ENCODE assay signal across 17 cellular contexts in the genomic region with DNA sequence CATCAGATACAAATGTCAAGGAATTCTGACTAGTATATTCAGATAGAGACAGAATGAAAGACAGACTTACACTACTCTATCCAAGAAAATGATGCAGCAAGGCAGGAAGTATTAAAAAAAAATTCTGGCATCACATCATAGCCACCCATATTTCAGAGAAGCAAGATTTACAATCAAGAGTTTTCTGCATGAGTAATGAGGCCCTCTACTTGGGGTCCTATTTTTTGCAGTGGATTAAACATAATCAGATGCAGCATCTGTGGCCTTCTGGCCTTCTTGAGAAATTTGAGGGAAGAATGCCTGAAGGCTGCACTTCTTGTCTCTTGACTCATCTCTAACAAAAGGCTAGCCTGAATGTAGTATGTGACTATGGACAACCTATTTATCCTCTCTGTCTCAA. TPM values are rescaled to one million over a fixed set of nuclear protein-coding genes. Genes with fewer than 3 reads are reported as not detected.
A peak's percentile ranks its signal among the peaks of the same experiment; 100 is the strongest.
DNase-seq lines count a peak whose midpoint lies in the region; ATAC-seq, FAIRE-seq and TF ChIP-seq lines count a peak whose summit lies in the region.
"Had no signal": no experiment of that assay in that cellular context is flagged by ENCODE, and none has a peak within 500 bp of the region (broad histone marks: within the 10 kb centered on the region; RNA-seq: fewer than 3 reads in every experiment).

No MANE protein-coding gene starts in this region.

- no peak overlapping the region for H2BK120ac ChIP-seq in mesenchymal stem cell (ENCODE audit: low read depth, low read length)

- no peaks in the 10 kb centered on the region for H3K27me3 ChIP-seq in mesenchymal stem cell (ENCODE audit: control insufficient read depth in 1 of 2, insufficient read depth in 1 of 2, low read length in 2 of 2)
- H3K27me3 ChIP-seq in MM.1S (replicated peaks; ENCODE audit: insufficient read depth, low read length): no peaks in the 10 kb centered on the region
- H3K27me3 ChIP-seq: dorsolateral prefrontal cortex had no signal

- no peaks in the 10 kb centered on the region for H3K79me2 ChIP-seq in MM.1S (ENCODE audit: low read length)

- no peak overlapping the region for H3K14ac ChIP-seq in mesenchymal stem cell (ENCODE audit: low read length in 2 of 2)

- H4K91ac ChIP-seq in mesenchymal stem cell (ENCODE audit: low read length): no peak overlapping the region

- DNase-seq in AG20443 (ENCODE audit: low spot score) (peak; percentile 76), NCI-H524 (lab: John Stamatoyannopoulos, UW) (peak; percentile 23 to 78), choroid plexus epithelial cell (ENCODE audit: low read depth) (peak; percentile 83), mesenchymal stem cell (peak; percentile 52), MM.1S (no peak), GM12892 (ENCODE audit: insufficient read length) (no peak), RKO (ENCODE audit: low spot score) (no peak)
- DNase-seq: activated naive CD8-positive, alpha-beta T cell treated with anti-CD3 and anti-CD28 coated beads, Interleukin-2, amount 50 U/mL, for 24 hours; dorsolateral prefrontal cortex; KG1; NCI-H146; NCI-H510A; posterior cingulate gyrus; T-helper 1 cell had no signal

- no peak overlapping the region for H3K4ac ChIP-seq in mesenchymal stem cell (ENCODE audit: low read depth in 1 of 2, low read length in 2 of 2)

- H3K23ac ChIP-seq in mesenchymal stem cell (ENCODE audit: low read length in 2 of 2): no peak overlapping the region

- H3K4me3 Mint-ChIP-seq in activated T-helper 17 cell treated with anti-CD3 and anti-CD28 coated beads, Interleukin-2, amount 50 U/mL, for 72 hours: no peak overlapping the region
- H3K4me3 Mint-ChIP-seq: activated naive CD8-positive, alpha-beta T cell treated with anti-CD3 and anti-CD28 coated beads, Interleukin-2, amount 50 U/mL, for 24 hours; CD14-positive monocyte had no signal

- H3K9me3 ChIP-seq in mesenchymal stem cell (ENCODE audit: control insufficient read depth, low read length): no peaks in the 10 kb centered on the region
- H3K9me3 ChIP-seq in MM.1S (replicated peaks; ENCODE audit: insufficient read depth, low read length): no peaks in the 10 kb centered on the region
- H3K9me3 ChIP-seq: thoracic aorta had no signal

- H3K9ac ChIP-seq in mesenchymal stem cell (ENCODE audit: low read length) (peak overlapping the region; percentile 23), MM.1S (ENCODE audit: low read length) (no peak overlapping the region)

- no peaks in the 10 kb centered on the region for H3K27me3 Mint-ChIP-seq in activated T-helper 17 cell treated with anti-CD3 and anti-CD28 coated beads, Interleukin-2, amount 50 U/mL, for 72 hours
- H3K27me3 Mint-ChIP-seq: activated naive CD8-positive, alpha-beta T cell treated with anti-CD3 and anti-CD28 coated beads, Interleukin-2, amount 50 U/mL, for 24 hours had no signal

- H3K36me3 Mint-ChIP-seq in activated T-helper 17 cell treated with anti-CD3 and anti-CD28 coated beads, Interleukin-2, amount 50 U/mL, for 72 hours (ENCODE audit: low read depth): no peaks in the 10 kb centered on the region
- H3K36me3 Mint-ChIP-seq: CD14-positive monocyte had no signal

- no peak for TF ChIP-seq POLR2A in GM12892 (IDR thresholded peaks at IDR 0.05; ENCODE audit: low read depth, low read length)

- no peak overlapping the region for H2BK15ac ChIP-seq in mesenchymal stem cell (ENCODE audit: low read depth, poor library complexity, severe bottlenecking)

- no peaks in the 10 kb centered on the region for H3K79me1 ChIP-seq in mesenchymal stem cell (replicated peaks; ENCODE audit: low read length, poor library complexity, severe bottlenecking)

- no peak overlapping the region for H3K27ac Mint-ChIP-seq in activated T-helper 17 cell treated with anti-CD3 and anti-CD28 coated beads, Interleukin-2, amount 50 U/mL, for 72 hours
- H3K27ac Mint-ChIP-seq: activated naive CD8-positive, alpha-beta T cell treated with anti-CD3 and anti-CD28 coated beads, Interleukin-2, amount 50 U/mL, for 24 hours; CD14-positive monocyte had no signal

- H4K20me1 ChIP-seq in MM.1S (ENCODE audit: insufficient read depth, low read length): no peaks in the 10 kb centered on the region

- H3K18ac ChIP-seq in mesenchymal stem cell (ENCODE audit: low read depth in 1 of 2, low read length in 2 of 2): no peak overlapping the region

- H2AFZ ChIP-seq in mesenchymal stem cell (ENCODE audit: low read depth, low read length) (no peak overlapping the region), MM.1S (ENCODE audit: low read length) (no peak overlapping the region)

- FAIRE-seq in GM12892 (lab: Jason Lieb, UNC): no peak

- no peak overlapping the region for H2AK5ac ChIP-seq in mesenchymal stem cell (ENCODE audit: low read length, severe bottlenecking)

- no peak overlapping the region for H2BK5ac ChIP-seq in mesenchymal stem cell (ENCODE audit: low read depth, low read length, poor library complexity, severe bottlenecking)

- H3K27ac ChIP-seq in mesenchymal stem cell (ENCODE audit: low read length, poor library complexity, severe bottlenecking) (no peak overlapping the region), MM.1S (ENCODE audit: low read length) (no peak overlapping the region)
- H3K27ac ChIP-seq: dorsolateral prefrontal cortex, thoracic aorta had no signal

- no peaks in the 10 kb centered on the region for H3F3A ChIP-seq in MM.1S (ENCODE audit: insufficient read depth, low read length)

- TF ChIP-seq CTCF in choroid plexus epithelial cell (conservative IDR thresholded peaks at IDR 0.05; ENCODE audit: low read depth, low read length) (no peak), MM.1S (IDR thresholded peaks at IDR 0.05; ENCODE audit: low read length) (no peak)

- H3K4me3 ChIP-seq in choroid plexus epithelial cell (ENCODE audit: low read depth, low read length) (no peak overlapping the region), mesenchymal stem cell (ENCODE audit: insufficient read depth in 1 of 2, low read depth in 1 of 2, low read length in 2 of 2) (peak overlapping the region in 1 of 2 experiments; percentile 23), MM.1S (ENCODE audit: low read length) (no peak overlapping the region)
- H3K4me3 ChIP-seq: dorsolateral prefrontal cortex, thoracic aorta had no signal

- no peaks in the 10 kb centered on the region for H3K4me1 Mint-ChIP-seq in activated T-helper 17 cell treated with anti-CD3 and anti-CD28 coated beads, Interleukin-2, amount 50 U/mL, for 72 hours
- H3K4me1 Mint-ChIP-seq: activated naive CD8-positive, alpha-beta T cell treated with anti-CD3 and anti-CD28 coated beads, Interleukin-2, amount 50 U/mL, for 24 hours; CD14-positive monocyte had no signal

- peaks cover 3% of the 10 kb centered on the region for H3K9me3 Mint-ChIP-seq in activated T-helper 17 cell treated with anti-CD3 and anti-CD28 coated beads, Interleukin-2, amount 50 U/mL, for 72 hours

- H3K4me2 ChIP-seq in mesenchymal stem cell (ENCODE audit: low read length, poor library complexity, severe bottlenecking) (no peak overlapping the region), MM.1S (ENCODE audit: low read depth, low read length) (no peak overlapping the region)

- H2BK12ac ChIP-seq in mesenchymal stem cell (ENCODE audit: low read length in 2 of 2): no peak overlapping the region

- H3K9me2 ChIP-seq in MM.1S (replicated peaks; ENCODE audit: insufficient read depth, low read length): no peaks in the 10 kb centered on the region

- no peaks in the 10 kb centered on the region for H3K36me3 ChIP-seq in mesenchymal stem cell (ENCODE audit: control insufficient read depth in 1 of 2, insufficient read depth in 2 of 2, low read depth in 1 of 2, low read length in 2 of 2)
- no peaks in the 10 kb centered on the region for H3K36me3 ChIP-seq in MM.1S (replicated peaks; ENCODE audit: insufficient read depth, low read length)
- H3K36me3 ChIP-seq: thoracic aorta had no signal

- H3K4me1 ChIP-seq in mesenchymal stem cell (ENCODE audit: control insufficient read depth, insufficient read depth, low read depth, low read length): no peaks in the 10 kb centered on the region
- peaks cover 13% of the 10 kb centered on the region for H3K4me1 ChIP-seq in MM.1S (ENCODE audit: low read length)

- H4K8ac ChIP-seq in mesenchymal stem cell (ENCODE audit: low read length): no peak overlapping the region

- ATAC-seq in activated T-helper 17 cell treated with anti-CD3 and anti-CD28 coated beads, Interleukin-2, amount 50 U/mL, for 72 hours (replicated peaks): no peak
- ATAC-seq: activated naive CD8-positive, alpha-beta T cell treated with anti-CD3 and anti-CD28 coated beads, Interleukin-2, amount 50 U/mL, for 24 hours had no signal

RNA-seq across cellular contexts. Expression of gene SLIT2, which starts 48.2 kb away (rescaled TPM):
- 19.2 TPM for polyA plus RNA-seq in mesenchymal stem cell (2013, experiment 1 of 2)
- 18.7 TPM for polyA plus RNA-seq in mesenchymal stem cell (2013, experiment 2 of 2)
- not detected for total RNA-seq in activated T-helper 17 cell treated with anti-CD3 and anti-CD28 coated beads, Interleukin-2, amount 50 U/mL, for 72 hours
- polyA plus RNA-seq in GM12892 (2012; ENCODE audit: missing spikeins): not detected
- polyA plus RNA-seq: CD14-positive monocyte had no signal

Comparison
In these comparisons a context has a peak if more than half of its experiments do, and no peak if none do; other contexts are left out.
1. DNase-seq: peak in AG20443 (single experiment), NCI-H524 (2 of 2), choroid plexus epithelial cell (single experiment) and mesenchymal stem cell (single experiment); none in MM.1S (single experiment), GM12892 (single experiment) and RKO (single experiment).